ENCODE assay signal across 15 cellular contexts in genomic region chr2:112077814-112078213, GRCh38. TPM values are rescaled to one million over a fixed set of nuclear protein-coding genes. Genes with fewer than 3 reads are reported as not detected.
DNase-seq lines count a peak whose midpoint lies in the region; ATAC-seq and TF ChIP-seq lines count a peak whose summit lies in the region.
"Had no signal": no experiment of that assay in that cellular context is flagged by ENCODE, and none has a peak within 500 bp of the region (broad histone marks: within the 10 kb centered on the region; RNA-seq: fewer than 3 reads in every experiment).

No MANE protein-coding gene starts in this region.

- no peak overlapping the region for H3K23ac ChIP-seq in mesenchymal stem cell (ENCODE audit: low read length in 2 of 2)

- H2BK120ac ChIP-seq in mesenchymal stem cell (ENCODE audit: low read depth, low read length) = no peak overlapping the region

- no peak for TF ChIP-seq POLR2A in tibial nerve (IDR thresholded peaks at IDR 0.05)

- peak; percentile 58 for ATAC-seq in activated CD4-positive, alpha-beta T cell treated with anti-CD3 and anti-CD28 coated beads for 36 hours
- no peak for ATAC-seq in GM21423 (IDR thresholded peaks at IDR 0.05; ENCODE audit: unreplicated experiment)
- ATAC-seq: CD8-positive, alpha-beta T cell had no signal

- peaks cover 12% of the 10 kb centered on the region for H3K79me1 ChIP-seq in mesenchymal stem cell (replicated peaks; ENCODE audit: low read length, poor library complexity, severe bottlenecking)

- no peak overlapping the region for H3K4me3 ChIP-seq in Karpas-422 (ENCODE audit: low read length)
- no peak overlapping the region for H3K4me3 ChIP-seq in cardiac fibroblast (replicated peaks in 1 of 2; ENCODE audit: low read depth in 2 of 2, low read length in 2 of 2)
- H3K4me3 ChIP-seq in mesenchymal stem cell (ENCODE audit: insufficient read depth in 1 of 2, low read depth in 1 of 2, low read length in 2 of 2) = no peak overlapping the region
- no peak overlapping the region for H3K4me3 ChIP-seq in tibial nerve
- H3K4me3 ChIP-seq: ascending aorta, Peyer's patch had no signal

- intact Hi-C loops in activated CD4-positive, alpha-beta T cell treated with anti-CD3 and anti-CD28 coated beads for 36 hours (cut with DNase I, micrococcal nuclease) = no loop called here

- no peak overlapping the region for H2BK12ac ChIP-seq in mesenchymal stem cell (ENCODE audit: low read length in 2 of 2)

- no peak overlapping the region for H3K18ac ChIP-seq in mesenchymal stem cell (ENCODE audit: low read depth in 1 of 2, low read length in 2 of 2)

- H3K9me3 Mint-ChIP-seq in activated CD4-positive, alpha-beta T cell treated with anti-CD3 and anti-CD28 coated beads for 36 hours (ENCODE audit: low read depth) = peaks cover 6% of the 10 kb centered on the region

- H3K36me3 ChIP-seq in Karpas-422 (ENCODE audit: insufficient read depth, low read length) (peaks cover 28% of the 10 kb centered on the region), mesenchymal stem cell (ENCODE audit: control insufficient read depth in 1 of 2, insufficient read depth in 2 of 2, low read depth in 1 of 2, low read length in 2 of 2) (peaks cover 21 to 70% of the 10 kb centered on the region in 2 experiments), tibial nerve (peaks cover 0 to 71% (median 0%) of the 10 kb centered on the region in 3 donors)

- H3K9me2 ChIP-seq in Karpas-422 (replicated peaks; ENCODE audit: insufficient read depth, low read length) = no peaks in the 10 kb centered on the region

- no peak overlapping the region for H2AFZ ChIP-seq in Karpas-422 (ENCODE audit: low read length)
- H2AFZ ChIP-seq in mesenchymal stem cell (ENCODE audit: low read depth, low read length) = no peak overlapping the region

- H3K27ac Mint-ChIP-seq in activated CD4-positive, alpha-beta T cell treated with anti-CD3 and anti-CD28 coated beads for 36 hours = no peak overlapping the region
- H3K27ac Mint-ChIP-seq: CD8-positive, alpha-beta T cell had no signal

- H3K4me1 ChIP-seq in Karpas-422 (ENCODE audit: low read length) (peaks cover 36% of the 10 kb centered on the region), mesenchymal stem cell (ENCODE audit: control insufficient read depth, insufficient read depth, low read depth, low read length) (peaks cover 7% of the 10 kb centered on the region), tibial nerve (no peaks in the 10 kb centered on the region)
- H3K4me1 ChIP-seq: ascending aorta, Peyer's patch had no signal

- H3K79me2 ChIP-seq in Karpas-422 (ENCODE audit: low read length) = peaks cover 41% of the 10 kb centered on the region

- no peak overlapping the region for H3K4me3 Mint-ChIP-seq in activated CD4-positive, alpha-beta T cell treated with anti-CD3 and anti-CD28 coated beads for 36 hours
- H3K4me3 Mint-ChIP-seq: CD8-positive, alpha-beta T cell had no signal

- no peak overlapping the region for H4K91ac ChIP-seq in mesenchymal stem cell (ENCODE audit: low read length)

- CTCF ChIA-PET in activated CD4-positive, alpha-beta T cell treated with anti-CD3 and anti-CD28 coated beads for 36 hours (lab: Charles Lee) = no interaction called here

- H3K27me3 Mint-ChIP-seq in activated CD4-positive, alpha-beta T cell treated with anti-CD3 and anti-CD28 coated beads for 36 hours = no peaks in the 10 kb centered on the region

- TF ChIP-seq EP300 in tibial nerve (IDR thresholded peaks at IDR 0.05) = no peak

- no peak overlapping the region for H3K9ac ChIP-seq in Karpas-422 (ENCODE audit: low read length)
- H3K9ac ChIP-seq in mesenchymal stem cell (ENCODE audit: low read length) = no peak overlapping the region

- peaks cover 58% of the 10 kb centered on the region for H3K36me3 Mint-ChIP-seq in activated CD4-positive, alpha-beta T cell treated with anti-CD3 and anti-CD28 coated beads for 36 hours (ENCODE audit: low read depth)

- H4K8ac ChIP-seq in mesenchymal stem cell (ENCODE audit: low read length) = no peak overlapping the region

- peaks cover 35% of the 10 kb centered on the region for H3K4me1 Mint-ChIP-seq in activated CD4-positive, alpha-beta T cell treated with anti-CD3 and anti-CD28 coated beads for 36 hours

- TF ChIP-seq CTCF in cardiac fibroblast (IDR thresholded peaks at IDR 0.05; ENCODE audit: low read depth, low read length) = no peak
- TF ChIP-seq CTCF in tibial nerve (IDR thresholded peaks at IDR 0.05) = no peak

- no peak for DNase-seq in activated CD4-positive, alpha-beta T cell treated with anti-CD3 and anti-CD28 coated beads for 36 hours
- DNase-seq in activated CD4-positive, alpha-beta T cell treated with anti-CD3 and anti-CD28 coated beads for 4 hours = no peak
- DNase-seq in Karpas-422 (peak; percentile 66), cardiac fibroblast (ENCODE audit: low read depth in 2 of 2) (peak; percentile 32 to 55), mesenchymal stem cell (no peak), nucleus accumbens (lab: John Stamatoyannopoulos, UW) (no peak), tibial nerve (ENCODE audit: low spot score in 2 of 2) (no peak)
- DNase-seq: ACHN; activated gamma-delta T cell treated with Interleukin-2 at 50 U/mL for 16 hours; CD8-positive, alpha-beta T cell; NCI-H2081; NCI-H774; Peyer's patch had no signal

- POLR2A ChIA-PET in activated CD4-positive, alpha-beta T cell treated with anti-CD3 and anti-CD28 coated beads for 36 hours (lab: Charles Lee) = no interaction called here

- H3K4me2 ChIP-seq in Karpas-422 (ENCODE audit: low read depth, low read length, poor library complexity, severe bottlenecking) = no peak overlapping the region
- H3K4me2 ChIP-seq in mesenchymal stem cell (ENCODE audit: low read length, poor library complexity, severe bottlenecking) = no peak overlapping the region

- peak overlapping the region; percentile 42 for H2AK5ac ChIP-seq in mesenchymal stem cell (ENCODE audit: low read length, severe bottlenecking)

- H3K9me3 ChIP-seq in Karpas-422 (ENCODE audit: low read length) = no peaks in the 10 kb centered on the region
- H3K9me3 ChIP-seq in mesenchymal stem cell (ENCODE audit: control insufficient read depth, low read length) = peaks cover 10% of the 10 kb centered on the region
- no peaks in the 10 kb centered on the region for H3K9me3 ChIP-seq in tibial nerve
- H3K9me3 ChIP-seq: ascending aorta, Peyer's patch had no signal

- H4K20me1 ChIP-seq in Karpas-422 (ENCODE audit: insufficient read depth, low read depth, low read length) = no peaks in the 10 kb centered on the region

- H3K14ac ChIP-seq in mesenchymal stem cell (ENCODE audit: low read length in 2 of 2) = no peak overlapping the region

- no peak overlapping the region for H3K27ac ChIP-seq in Karpas-422 (ENCODE audit: low read length)
- no peak overlapping the region for H3K27ac ChIP-seq in mesenchymal stem cell (ENCODE audit: low read length, poor library complexity, severe bottlenecking)
- H3K27ac ChIP-seq in tibial nerve = no peak overlapping the region
- H3K27ac ChIP-seq: ascending aorta, Peyer's patch had no signal

- H3K27me3 ChIP-seq in Karpas-422 (ENCODE audit: low read length) (no peaks in the 10 kb centered on the region), mesenchymal stem cell (ENCODE audit: control insufficient read depth in 1 of 2, insufficient read depth in 1 of 2, low read length in 2 of 2) (no peaks in the 10 kb centered on the region), tibial nerve (no peaks in the 10 kb centered on the region)
- H3K27me3 ChIP-seq: ascending aorta, Peyer's patch had no signal

- H2BK15ac ChIP-seq in mesenchymal stem cell (ENCODE audit: low read depth, poor library complexity, severe bottlenecking) = no peak overlapping the region

- WGBS in mesenchymal stem cell = 88% methylated on average over 1 of the region's 1 CpG
- WGBS in tibial nerve, 2 donors = 64 to 89% methylated on average over 1 of the region's 1 CpG

- H2BK5ac ChIP-seq in mesenchymal stem cell (ENCODE audit: low read depth, low read length, poor library complexity, severe bottlenecking) = no peak overlapping the region

- H3K4ac ChIP-seq in mesenchymal stem cell (ENCODE audit: low read depth in 1 of 2, low read length in 2 of 2) = no peak overlapping the region

RNA-seq across cellular contexts. Expression of gene TMEM87B, which starts 22.7 kb away (rescaled TPM):
- total RNA-seq in activated CD4-positive, alpha-beta T cell treated with anti-CD3 and anti-CD28 coated beads for 36 hours = 10 to 100 TPM; 14.5 to 17.6 TPM
- total RNA-seq in Karpas-422 (2014; rRNA removed; shearing (Covaris generic); ENCODE audit: low replicate concordance) = 12.8 and 25.5 TPM in 2 replicates
- 30.8 TPM for polyA plus RNA-seq in mesenchymal stem cell (2013, experiment 1 of 2)
- polyA plus RNA-seq in mesenchymal stem cell (2013, experiment 2 of 2) = 35.7 TPM
- total RNA-seq in tibial nerve = 10 to 100 TPM; 11.9 to 20.1 (median 18.2) TPM

Comparison
In these comparisons a context has a peak if more than half of its experiments do, and no peak if none do; other contexts are left out.
1. DNase-seq: peak in Karpas-422 (single experiment) and cardiac fibroblast (2 of 2); none in activated CD4-positive, alpha-beta T cell treated with anti-CD3 and anti-CD28 coated beads for 36 hours (single experiment), activated CD4-positive, alpha-beta T cell treated with anti-CD3 and anti-CD28 coated beads for 4 hours (0 of 2), mesenchymal stem cell (single experiment), nucleus accumbens (0 of 56) and tibial nerve (0 of 2).